8 cellular contexts compared by ENCODE assay signal in the genomic region with DNA sequence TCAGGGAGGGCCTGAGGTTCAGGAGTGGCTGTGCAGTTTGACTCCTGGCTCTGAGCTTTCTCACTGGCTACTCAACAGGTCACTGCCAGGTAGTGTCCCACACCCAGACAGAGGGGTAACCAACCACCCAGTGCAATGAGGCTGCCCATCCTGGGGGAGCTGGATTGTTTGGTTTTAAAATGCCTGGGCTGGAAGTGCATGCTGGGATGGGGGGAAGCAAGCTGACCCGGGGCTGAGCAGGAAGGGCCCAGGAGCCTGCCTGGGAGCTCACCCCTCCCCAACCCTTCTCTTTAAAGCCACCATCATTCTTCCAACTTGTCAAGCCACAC. TPM values are rescaled to one million over a fixed set of nuclear protein-coding genes. Genes with fewer than 3 reads are reported as not detected.
DNase-seq lines count a peak whose midpoint lies in the region; ATAC-seq and TF ChIP-seq lines count a peak whose summit lies in the region.

No MANE protein-coding gene starts in this region.

- H4K12ac ChIP-seq in trophoblast cell (ENCODE audit: low read depth, low read length) = no peak overlapping the region

- no peak for TF ChIP-seq CTCF in left lung (IDR thresholded peaks at IDR 0.05)

- H3K79me1 ChIP-seq in trophoblast cell (ENCODE audit: low read length) = no peaks in the 10 kb centered on the region

- no peak overlapping the region for H2AK5ac ChIP-seq in trophoblast cell (ENCODE audit: low read length)

- H3K27ac Mint-ChIP-seq in activated naive CD4-positive, alpha-beta T cell treated with anti-CD3 and anti-CD28 coated beads, Interleukin-2, amount 10 ng/mL, durations not matched to agents 7 days and 5 days = peak overlapping the region; percentile 3
- H3K27ac Mint-ChIP-seq in activated CD4-positive, alpha-beta memory T cell treated with anti-CD3 and anti-CD28 coated beads for 36 hours = no peak overlapping the region

- H3K4me3 ChIP-seq in left lung (peak overlapping the region; percentile 52 to 55), urinary bladder (ENCODE audit: low read depth, low read length) (peak overlapping the region; percentile 46), trophoblast cell (ENCODE audit: low read depth, low read length) (no peak overlapping the region)

- H3K23ac ChIP-seq in trophoblast cell (ENCODE audit: low read length) = no peak overlapping the region

- no peak overlapping the region for H3K27ac ChIP-seq in left lung
- H3K27ac ChIP-seq in urinary bladder (ENCODE audit: low read depth) = no peak overlapping the region
- H3K27ac ChIP-seq in trophoblast cell (ENCODE audit: low read depth, low read length) = no peak overlapping the region

- 9% methylated on average over 1 of the region's 1 CpG for WGBS in urinary bladder
- no CpG with 5 or more reads among the region's 1 CpG for WGBS in trophoblast cell (ENCODE audit: extremely low coverage, insufficient coverage, insufficient read length)

- no peak overlapping the region for H2BK5ac ChIP-seq in trophoblast cell (ENCODE audit: low read depth, low read length, poor library complexity)

- intact Hi-C loops in activated CD4-positive, alpha-beta memory T cell treated with anti-CD3 and anti-CD28 coated beads for 36 hours (cut with micrococcal nuclease) = no loop called here
- intact Hi-C loops in left lung (cut with DNase I) = no loop called here

- no peak for DNase-seq in activated naive CD4-positive, alpha-beta T cell treated with anti-CD3 and anti-CD28 coated beads, Interleukin-2, amount 10 ng/mL, durations not matched to agents 7 days and 5 days
- no peak for DNase-seq in activated naive CD4-positive, alpha-beta T cell treated with anti-CD3 and anti-CD28 coated beads, Interleukin-2, amount 50 U/mL, for 16 hours
- DNase-seq in activated CD4-positive, alpha-beta memory T cell treated with anti-CD3 and anti-CD28 coated beads for 36 hours = no peak
- DNase-seq in left lung (no peak), trophoblast cell (no peak), NCI-H2029 (lab: John Stamatoyannopoulos, UW) (no peak)
- no peak for DNase-seq in effector CD8-positive, alpha-beta T cell (lab: John Stamatoyannopoulos, UW)

- POLR2A ChIA-PET in activated CD4-positive, alpha-beta memory T cell treated with anti-CD3 and anti-CD28 coated beads for 36 hours (lab: Charles Lee) = interaction anchor here (0.6 to 2.9 kb wide), 5 partner anchors 21 to 263 kb away, joined by 3 to 9 read pairs (median 4); no protein-coding TSS in a partner anchor

- no peak overlapping the region for H3K14ac ChIP-seq in trophoblast cell (ENCODE audit: low read length)

- H3K18ac ChIP-seq in trophoblast cell (ENCODE audit: low read length) = no peak overlapping the region

- no peak overlapping the region for H4K91ac ChIP-seq in trophoblast cell (ENCODE audit: low read depth, low read length)

- peaks cover 26% of the 10 kb centered on the region for H3K4me1 Mint-ChIP-seq in activated naive CD4-positive, alpha-beta T cell treated with anti-CD3 and anti-CD28 coated beads, Interleukin-2, amount 10 ng/mL, durations not matched to agents 7 days and 5 days
- peaks cover 11% of the 10 kb centered on the region for H3K4me1 Mint-ChIP-seq in activated CD4-positive, alpha-beta memory T cell treated with anti-CD3 and anti-CD28 coated beads for 36 hours (ENCODE audit: low read depth)

- H3K36me3 ChIP-seq in left lung (no peaks in the 10 kb centered on the region), urinary bladder (ENCODE audit: insufficient read depth) (no peaks in the 10 kb centered on the region), trophoblast cell (ENCODE audit: control insufficient read depth in 1 of 2, insufficient read depth in 2 of 2, low read length in 2 of 2) (no peaks in the 10 kb centered on the region)

- CTCF ChIA-PET in activated naive CD4-positive, alpha-beta T cell treated with anti-CD3 and anti-CD28 coated beads, Interleukin-2, amount 10 ng/mL, durations not matched to agents 7 days and 5 days (lab: Charles Lee) = interaction anchor here (0.6 to 5.9 kb wide), 23 partner anchors 8 to 597 kb away, joined by 3 to 149 read pairs (median 6); partner anchors contain the start of genes SAV1 and TRIM9
- CTCF ChIA-PET in activated CD4-positive, alpha-beta memory T cell treated with anti-CD3 and anti-CD28 coated beads for 36 hours (lab: Charles Lee) = interaction anchor here (0.6 to 5.1 kb wide), 18 partner anchors 9 to 317 kb away, joined by 3 to 123 read pairs (median 12); partner anchors contain the start of gene ABHD12B

- no peak overlapping the region for H2AFZ ChIP-seq in trophoblast cell (ENCODE audit: insufficient read depth, low read length, poor library complexity)

- no peak overlapping the region for H3K9ac ChIP-seq in trophoblast cell (ENCODE audit: low read length)

- no peaks in the 10 kb centered on the region for H3K9me3 Mint-ChIP-seq in activated naive CD4-positive, alpha-beta T cell treated with anti-CD3 and anti-CD28 coated beads, Interleukin-2, amount 10 ng/mL, durations not matched to agents 7 days and 5 days
- no peaks in the 10 kb centered on the region for H3K9me3 Mint-ChIP-seq in activated CD4-positive, alpha-beta memory T cell treated with anti-CD3 and anti-CD28 coated beads for 36 hours

- H3K27me3 Mint-ChIP-seq in activated naive CD4-positive, alpha-beta T cell treated with anti-CD3 and anti-CD28 coated beads, Interleukin-2, amount 10 ng/mL, durations not matched to agents 7 days and 5 days = peaks cover 39% of the 10 kb centered on the region
- H3K27me3 Mint-ChIP-seq in activated CD4-positive, alpha-beta memory T cell treated with anti-CD3 and anti-CD28 coated beads for 36 hours = no peaks in the 10 kb centered on the region

- H3K36me3 Mint-ChIP-seq in activated naive CD4-positive, alpha-beta T cell treated with anti-CD3 and anti-CD28 coated beads, Interleukin-2, amount 10 ng/mL, durations not matched to agents 7 days and 5 days = no peaks in the 10 kb centered on the region
- H3K36me3 Mint-ChIP-seq in activated CD4-positive, alpha-beta memory T cell treated with anti-CD3 and anti-CD28 coated beads for 36 hours = no peaks in the 10 kb centered on the region

- H3K4me1 ChIP-seq in left lung (peaks cover 5 to 7% of the 10 kb centered on the region in 2 donors), urinary bladder (ENCODE audit: insufficient read depth) (no peaks in the 10 kb centered on the region), trophoblast cell (ENCODE audit: control insufficient read depth in 1 of 2, insufficient read depth in 2 of 2, low read length in 2 of 2) (peaks cover 7 to 9% of the 10 kb centered on the region in 2 experiments)

- H3K27me3 ChIP-seq in left lung (no peaks in the 10 kb centered on the region), trophoblast cell (ENCODE audit: insufficient read depth, low read length) (no peaks in the 10 kb centered on the region)

- peak overlapping the region; percentile 81 for H3K4me3 Mint-ChIP-seq in activated naive CD4-positive, alpha-beta T cell treated with anti-CD3 and anti-CD28 coated beads, Interleukin-2, amount 10 ng/mL, durations not matched to agents 7 days and 5 days
- H3K4me3 Mint-ChIP-seq in activated CD4-positive, alpha-beta memory T cell treated with anti-CD3 and anti-CD28 coated beads for 36 hours = peak overlapping the region; percentile 80

- H3K9me3 ChIP-seq in left lung = no peaks in the 10 kb centered on the region
- no peaks in the 10 kb centered on the region for H3K9me3 ChIP-seq in trophoblast cell (ENCODE audit: insufficient read depth, low read depth, low read length)

- H3K79me2 ChIP-seq in trophoblast cell (ENCODE audit: control insufficient read depth, insufficient read depth, low read length, poor library complexity) = no peaks in the 10 kb centered on the region

- H3K4me2 ChIP-seq in trophoblast cell (ENCODE audit: low read length) = no peak overlapping the region

- ATAC-seq in left lung = no peak

- H2BK120ac ChIP-seq in trophoblast cell (ENCODE audit: insufficient read depth, low read length, poor library complexity) = no peak overlapping the region

- H2BK12ac ChIP-seq in trophoblast cell (ENCODE audit: low read length) = no peak overlapping the region

- H3K4ac ChIP-seq in trophoblast cell (ENCODE audit: low read depth, low read length) = no peak overlapping the region

- no peak overlapping the region for H4K8ac ChIP-seq in trophoblast cell (ENCODE audit: low read depth, low read length)

RNA-seq across cellular contexts. Expression of gene ABHD12B, which starts 12.6 kb away (rescaled TPM):
- not detected for total RNA-seq in activated CD4-positive, alpha-beta memory T cell treated with anti-CD3 and anti-CD28 coated beads for 36 hours
- total RNA-seq in left lung = not detected
- not detected for total RNA-seq in urinary bladder
- not detected for polyA plus RNA-seq in urinary bladder
- polyA plus RNA-seq in trophoblast cell (2013) = not detected in 2 replicates

RNA-seq across cellular contexts. Expression of gene NIN, which starts 28.3 kb away (rescaled TPM):
- total RNA-seq in activated CD4-positive, alpha-beta memory T cell treated with anti-CD3 and anti-CD28 coated beads for 36 hours = 10 to 100 TPM; 44.7 to 44.8 TPM
- total RNA-seq in left lung (10 to 100 TPM; 34.5 to 49.6 TPM), urinary bladder (46.8 TPM)
- 11.3 TPM for polyA plus RNA-seq in urinary bladder
- polyA plus RNA-seq in trophoblast cell (2013) = 9.6 TPM in 2 replicates
